In genomic region chr19:1399079-1399478, GRCh38 we compare ENCODE assay signal across 17 cellular contexts. TPM values are rescaled to one million over a fixed set of nuclear protein-coding genes. Genes with fewer than 3 reads are reported as not detected.
"Had no signal": no experiment of that assay in that cellular context is flagged by ENCODE, and none has a peak within 500 bp of the region (broad histone marks: within the 10 kb centered on the region; RNA-seq: fewer than 3 reads in every experiment).

No MANE protein-coding gene starts in this region.

- H3K27me3 ChIP-seq: brain microvascular endothelial cell, testis had no signal

- ATAC-seq: activated CD8-positive, alpha-beta T cell treated with anti-CD3 and anti-CD28 coated beads, Interleukin-2, amount 10 ng/mL, durations not matched to agents 7 days and 5 days; left cardiac atrium; lower lobe of right lung; upper lobe of right lung; WTC11 had no signal

- H3K4me3 ChIP-seq: lower lobe of right lung, sigmoid colon, spleen, testis, upper lobe of right lung had no signal

- H3K9me3 ChIP-seq: lower lobe of right lung, sigmoid colon, spleen, testis, upper lobe of right lung had no signal

- H3K36me3 ChIP-seq: brain microvascular endothelial cell had no signal

- H3K27ac ChIP-seq: brain microvascular endothelial cell, epithelial cell of prostate, lower lobe of right lung, sigmoid colon, spleen, testis, upper lobe of right lung had no signal

- DNase-seq: activated CD4-positive, alpha-beta T cell treated with anti-CD3 and anti-CD28 coated beads for 48 hours; activated CD8-positive, alpha-beta memory T cell treated with anti-CD3 and anti-CD28 coated beads, Interleukin-2, amount 50 U/mL, for 4 hours; activated CD8-positive, alpha-beta T cell treated with anti-CD3 and anti-CD28 coated beads, Interleukin-2, amount 10 ng/mL, durations not matched to agents 7 days and 5 days; activated gamma-delta T cell; activated T-cell treated with anti-CD3 and anti-CD28 coated beads, Interleukin-2, amount 50 U/mL, for 48 hours; anterior cingulate cortex; brain microvascular endothelial cell; foreskin melanocyte; left cardiac atrium; lower lobe of right lung; sigmoid colon; spleen; stimulated activated naive CD8-positive, alpha-beta T cell treated with anti-CD3 and anti-CD28 coated beads, Interleukin-15, amount 100 ng/mL, for 72 hours; testis; upper lobe of right lung had no signal

RNA-seq across cellular contexts. Expression of gene APC2, which starts 50.8 kb away (rescaled TPM):
- total RNA-seq: activated CD8-positive, alpha-beta T cell treated with anti-CD3 and anti-CD28 coated beads, Interleukin-2, amount 10 ng/mL, durations not matched to agents 7 days and 5 days had no signal
